8 cellular contexts compared by ENCODE assay signal in genomic region chr6:34249469-34250370, GRCh38. TPM values are rescaled to one million over a fixed set of nuclear protein-coding genes. Genes with fewer than 3 reads are reported as not detected.
DNase-seq lines count a peak whose midpoint lies in the region; ATAC-seq, FAIRE-seq and TF ChIP-seq lines count a peak whose summit lies in the region.

No MANE protein-coding gene starts in this region.

- H3K9ac ChIP-seq in parathyroid adenoma, result peak overlapping the region; percentile 85

- H2AFZ ChIP-seq in parathyroid adenoma, result peak overlapping the region; percentile 100

- H3K4me1 ChIP-seq in parathyroid adenoma, result peaks cover 4% of the 10 kb centered on the region

- CTCF ChIA-PET in HEK293T (lab: Yijun Ruan, JAX), result interaction anchor here (0.5 to 2.1 kb wide), 11 partner anchors 13 to 393 kb away, joined by 3 to 36 read pairs (median 4); partner anchors contain the start of gene HMGA1

- no peaks in the 10 kb centered on the region for H3K36me3 ChIP-seq in parathyroid adenoma (ENCODE audit: control insufficient read depth, insufficient read depth, low read length)

- FAIRE-seq in GM19239 (lab: Jason Lieb, UNC), result no peak

- no peak for TF ChIP-seq CTCF in fibroblast of pulmonary artery (IDR thresholded peaks at IDR 0.05; ENCODE audit: low read length, missing control alignments)
- TF ChIP-seq CTCF in parathyroid adenoma (IDR thresholded peaks at IDR 0.05), result no peak

- no peaks in the 10 kb centered on the region for H3K9me3 ChIP-seq in parathyroid adenoma (ENCODE audit: control insufficient read depth, low read length)

- DNase-seq in HEK293T (ENCODE audit: extremely low spot score), result peak; percentile 3
- DNase-seq in SK-MEL-5 (ENCODE audit: low read depth, low spot score), result peak; percentile 36
- DNase-seq in fibroblast of pulmonary artery (ENCODE audit: low read depth), result no peak
- DNase-seq in DMS79 (lab: John Stamatoyannopoulos, UW), result no peak
- no peak for DNase-seq in GM19239 (ENCODE audit: insufficient read length, low spot score)
- no peak for DNase-seq in COLO668 (lab: John Stamatoyannopoulos, UW; ENCODE audit: unreplicated experiment)

- peak overlapping the region; percentile 81 for H3K4me3 ChIP-seq in fibroblast of pulmonary artery (replicated peaks; ENCODE audit: low read depth, low read length)
- H3K4me3 ChIP-seq in parathyroid adenoma (ENCODE audit: low read depth, low read length), result peak overlapping the region; percentile 76

- peak overlapping the region; percentile 97 for H3K4me2 ChIP-seq in parathyroid adenoma (ENCODE audit: low read length)

- no peaks in the 10 kb centered on the region for H3K27me3 ChIP-seq in parathyroid adenoma (ENCODE audit: control insufficient read depth, insufficient read depth, low read length)

- peak; percentile 27 for ATAC-seq in GM18499 (IDR thresholded peaks at IDR 0.05; ENCODE audit: insufficient read depth, unreplicated experiment)

- in situ Hi-C loops in SK-MEL-5 (cut with HindIII; ENCODE audit: low pct_unique_long_range_greater_than_20kb, low sequenced_read_pairs), result no loop called here

- POLR2A ChIA-PET in HEK293T (lab: Yijun Ruan, JAX), result interaction anchor here (0.6 to 3.2 kb wide), 10 partner anchors 13 to 447 kb away, joined by 3 to 42 read pairs (median 5); partner anchors contain the start of genes HMGA1, ILRUN and RPS10

- H3K79me2 ChIP-seq in parathyroid adenoma, result no peaks in the 10 kb centered on the region

- peak overlapping the region; percentile 60 for H3K27ac ChIP-seq in parathyroid adenoma

TF ChIP-seq in HEK293T, 16 proteins besides CTCF, POLR2A, EP300 and RAD21:
- TF ChIP-seq FOXK2 (IDR thresholded peaks at IDR 0.05), result no peak
- TF ChIP-seq SP1 (IDR thresholded peaks at IDR 0.05), result no peak
- TF ChIP-seq NFRKB (IDR thresholded peaks at IDR 0.05), result no peak
- no peak for TF ChIP-seq HDGF (IDR thresholded peaks at IDR 0.05; ENCODE audit: borderline replicate concordance)
- TF ChIP-seq BHLHE40 (IDR thresholded peaks at IDR 0.05; ENCODE audit: borderline replicate concordance), result no peak
- TF ChIP-seq ELF4 (IDR thresholded peaks at IDR 0.05), result no peak
- TF ChIP-seq ZNF384 (IDR thresholded peaks at IDR 0.05), result no peak
- no peak for TF ChIP-seq ARNT (IDR thresholded peaks at IDR 0.05)

RNA-seq across cellular contexts. Expression of gene SMIM29, which starts 0.9 kb away (rescaled TPM):
- total RNA-seq in SK-MEL-5 (2014; rRNA removed; shearing (Covaris generic)), result 63.5 and 66.6 TPM in 2 replicates
- polyA plus RNA-seq in SK-MEL-5 (2015; cell fraction: cytosol; rRNA removed), result 79.0 TPM in 2 replicates
- polyA plus RNA-seq in SK-MEL-5 (2015; cell fraction: nucleus; rRNA removed), result 60.7 and 67.5 TPM in 2 replicates

RNA-seq across cellular contexts. Expression of gene HMGA1, which starts 13.0 kb away (rescaled TPM):
- 129 and 131 TPM in 2 replicates for total RNA-seq in SK-MEL-5 (2014; rRNA removed; shearing (Covaris generic))
- polyA plus RNA-seq in SK-MEL-5 (2015; cell fraction: cytosol; rRNA removed), result 247 and 259 TPM in 2 replicates
- 74.9 and 91.1 TPM in 2 replicates for polyA plus RNA-seq in SK-MEL-5 (2015; cell fraction: nucleus; rRNA removed)

Comparison
In these comparisons a context has a peak if more than half of its experiments do, and no peak if none do; other contexts are left out.
1. DNase-seq: peak in HEK293T (single experiment) and SK-MEL-5 (single experiment); none in fibroblast of pulmonary artery (single experiment), DMS79 (single experiment), GM19239 (single experiment) and COLO668 (single experiment).